ENCODE assay signal across 9 cellular contexts in genomic region chr5:137621861-137622823, GRCh38.
DNase-seq lines count a peak whose midpoint lies in the region; ATAC-seq and TF ChIP-seq lines count a peak whose summit lies in the region.
"Had no signal": no experiment of that assay in that cellular context is flagged by ENCODE, and none has a peak within 500 bp of the region (broad histone marks: within the 10 kb centered on the region; RNA-seq: fewer than 3 reads in every experiment).

No MANE protein-coding gene starts in this region.

- DNase-seq in GM04503 (ENCODE audit: low read depth) (peak; percentile 67), WTC11 (ENCODE audit: low spot score) (no peak), fibroblast of the aortic adventitia (ENCODE audit: low read depth) (peak; percentile 63), trophoblast cell (peak; percentile 96), DMS 273 treated with DMSO at 0.1 percent for 48 hours (lab: John Stamatoyannopoulos, UW) (no peak), GM10248 (ENCODE audit: extremely low spot score) (no peak), OCI-M1 (lab: John Stamatoyannopoulos, UW) (no peak)
- DNase-seq: CD8-positive, alpha-beta memory T cell had no signal

- WGBS in trophoblast cell (ENCODE audit: extremely low coverage, insufficient coverage, insufficient read length) = no CpG with 5 or more reads among the region's 10 CpGs

- H2BK120ac ChIP-seq in trophoblast cell (ENCODE audit: insufficient read depth, low read length, poor library complexity) = no peak overlapping the region

- POLR2A ChIA-PET in WTC11 (lab: Charles Lee) (interaction anchor here (0.6 kb wide), 1 partner anchor 384 kb away, joined by 4 read pairs; no protein-coding TSS in a partner anchor), GM10248 (lab: Yijun Ruan, JAX) (no interaction called here)

- no peak overlapping the region for H3K4me3 Mint-ChIP-seq in WTC11
- H3K4me3 Mint-ChIP-seq: CD8-positive, alpha-beta memory T cell had no signal

- H2AK5ac ChIP-seq in trophoblast cell (ENCODE audit: low read length) = no peak overlapping the region

- H3K23ac ChIP-seq in trophoblast cell (ENCODE audit: low read length) = no peak overlapping the region

- TF ChIP-seq CTCF in WTC11 (IDR thresholded peaks at IDR 0.05) (no peak), fibroblast of the aortic adventitia (IDR thresholded peaks at IDR 0.05; ENCODE audit: insufficient read depth, low read length) (no peak), GM10248 (IDR thresholded peaks at IDR 0.05; ENCODE audit: control extremely low read depth, extremely low read depth, low read depth, missing control alignments) (no peak)

- no peak overlapping the region for H3K14ac ChIP-seq in trophoblast cell (ENCODE audit: low read length)

- no peak overlapping the region for H4K12ac ChIP-seq in trophoblast cell (ENCODE audit: low read depth, low read length)

- 0 out of 2 replicates have a peak, but pooled peaks cover 2% of the 10 kb centered on the region for H3K4me1 Mint-ChIP-seq in WTC11
- H3K4me1 Mint-ChIP-seq: CD8-positive, alpha-beta memory T cell had no signal

- no peak overlapping the region for H3K4me2 ChIP-seq in trophoblast cell (ENCODE audit: low read length)

- H3K4me1 ChIP-seq in trophoblast cell (ENCODE audit: control insufficient read depth in 1 of 2, insufficient read depth in 2 of 2, low read length in 2 of 2) = peaks cover 4 to 11% of the 10 kb centered on the region in 2 experiments

- no peaks in the 10 kb centered on the region for H3K27me3 Mint-ChIP-seq in WTC11 (ENCODE audit: low read depth)
- H3K27me3 Mint-ChIP-seq: CD8-positive, alpha-beta memory T cell had no signal

- no peaks in the 10 kb centered on the region for H3K79me2 ChIP-seq in trophoblast cell (ENCODE audit: control insufficient read depth, insufficient read depth, low read length, poor library complexity)

- no peak overlapping the region for H4K91ac ChIP-seq in trophoblast cell (ENCODE audit: low read depth, low read length)

- no peak overlapping the region for H2AFZ ChIP-seq in trophoblast cell (ENCODE audit: insufficient read depth, low read length, poor library complexity)

- H3K36me3 ChIP-seq in trophoblast cell (ENCODE audit: control insufficient read depth in 1 of 2, insufficient read depth in 2 of 2, low read length in 2 of 2) = no peaks in the 10 kb centered on the region

- H3K18ac ChIP-seq in trophoblast cell (ENCODE audit: low read length) = no peak overlapping the region

- H3K27me3 ChIP-seq in trophoblast cell (ENCODE audit: insufficient read depth, low read length) = no peaks in the 10 kb centered on the region

- CTCF ChIA-PET in WTC11 (lab: Charles Lee) (interaction anchor here (0.9 to 4.0 kb wide), 2 partner anchors 8 to 38 kb away, joined by 4 to 25 read pairs; no protein-coding TSS in a partner anchor), GM10248 (lab: Yijun Ruan, JAX) (interaction anchor here (1.3 to 6.6 kb wide), 4 partner anchors 7 to 131 kb away, joined by 3 to 43 read pairs (median 7); no protein-coding TSS in a partner anchor)

- H2BK5ac ChIP-seq in trophoblast cell (ENCODE audit: low read depth, low read length, poor library complexity) = no peak overlapping the region

- H3K4me3 ChIP-seq in fibroblast of the aortic adventitia (ENCODE audit: low read depth, low read length) = no peak overlapping the region
- H3K4me3 ChIP-seq in trophoblast cell (ENCODE audit: low read depth, low read length) = no peak overlapping the region

- H3K4ac ChIP-seq in trophoblast cell (ENCODE audit: low read depth, low read length) = no peak overlapping the region

- H2BK12ac ChIP-seq in trophoblast cell (ENCODE audit: low read length) = no peak overlapping the region

- peak overlapping the region; percentile 29; the same call in 1 of the 2 replicates for H3K27ac Mint-ChIP-seq in WTC11

- H3K9ac ChIP-seq in trophoblast cell (ENCODE audit: low read length) = no peak overlapping the region

- no peak overlapping the region for H4K8ac ChIP-seq in trophoblast cell (ENCODE audit: low read depth, low read length)

- peaks cover 7% of the 10 kb centered on the region for H3K36me3 Mint-ChIP-seq in WTC11

- no peaks in the 10 kb centered on the region for H3K79me1 ChIP-seq in trophoblast cell (ENCODE audit: low read length)

- ATAC-seq in WTC11 (no peak), HG02798 (IDR thresholded peaks at IDR 0.05; ENCODE audit: poor library complexity, unreplicated experiment) (no peak)

- no peak overlapping the region for H3K27ac ChIP-seq in trophoblast cell (ENCODE audit: low read depth, low read length)

- H3K9me3 ChIP-seq in trophoblast cell (ENCODE audit: insufficient read depth, low read depth, low read length) = no peaks in the 10 kb centered on the region

- no peaks in the 10 kb centered on the region for H3K9me3 Mint-ChIP-seq in WTC11
- H3K9me3 Mint-ChIP-seq: CD8-positive, alpha-beta memory T cell had no signal

TF ChIP-seq in WTC11, 78 proteins besides CTCF, POLR2A, EP300 and RAD21:
- TF ChIP-seq NFYB (CRISPR knock-in tag; conservative IDR thresholded peaks at IDR 0.05; ENCODE audit: low read depth) (no peak), ZNF532 (CRISPR knock-in tag; IDR thresholded peaks at IDR 0.05; ENCODE audit: borderline replicate concordance) (no peak)

Comparison
In these comparisons a context has a peak if more than half of its experiments do, and no peak if none do; other contexts are left out.
1. DNase-seq: peak in GM04503 (single experiment), fibroblast of the aortic adventitia (single experiment) and trophoblast cell (2 of 2); none in WTC11 (single experiment), DMS 273 treated with DMSO at 0.1 percent for 48 hours (single experiment), GM10248 (single experiment) and OCI-M1 (single experiment).